ENCODE assay signal across 9 cellular contexts in the genomic region with DNA sequence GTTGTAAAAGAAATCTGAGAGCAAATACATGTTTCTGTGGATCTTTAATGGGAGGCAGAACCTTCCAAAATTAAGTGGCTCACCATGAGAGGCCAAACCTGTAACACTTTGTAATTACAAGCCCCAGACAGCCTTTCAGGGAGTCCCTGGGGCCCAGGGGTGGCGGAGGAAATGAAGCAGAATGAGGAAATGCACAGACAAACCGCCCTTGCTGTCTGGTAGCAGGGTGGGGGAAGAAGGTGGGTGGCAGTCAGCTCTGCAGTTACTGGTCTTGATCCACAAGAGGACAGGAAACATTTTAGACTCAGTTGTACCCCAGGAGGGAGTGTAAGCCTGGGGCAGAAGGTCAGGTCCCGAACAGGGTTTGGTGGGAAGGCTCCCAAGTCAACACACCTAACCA. TPM values are rescaled to one million over a fixed set of nuclear protein-coding genes. Genes with fewer than 3 reads are reported as not detected.
DNase-seq lines count a peak whose midpoint lies in the region; ATAC-seq and TF ChIP-seq lines count a peak whose summit lies in the region.
"Had no signal": no experiment of that assay in that cellular context is flagged by ENCODE, and none has a peak within 500 bp of the region (broad histone marks: within the 10 kb centered on the region; RNA-seq: fewer than 3 reads in every experiment).

No MANE protein-coding gene starts in this region.

- H3K9me3 ChIP-seq in WERI-Rb-1 (ENCODE audit: severe bottlenecking): no peaks in the 10 kb centered on the region

- TF ChIP-seq CTCF in WERI-Rb-1 (IDR thresholded peaks at IDR 0.05; ENCODE audit: low read depth, low read length): no peak

- no peak overlapping the region for H3K27ac ChIP-seq in WERI-Rb-1
- H3K27ac ChIP-seq: brain microvascular endothelial cell had no signal

- peak overlapping the region; percentile 91 for H3K27ac Mint-ChIP-seq in stimulated activated memory B cell treated with anti-CD40 and anti-IgM and Interleukin-4, amounts not matched to agents 10 μg/mL and 1 μg/mL and 100 μg/mL, for 72 hours

- H3K27me3 Mint-ChIP-seq in stimulated activated memory B cell treated with anti-CD40 and anti-IgM and Interleukin-4, amounts not matched to agents 10 μg/mL and 1 μg/mL and 100 μg/mL, for 72 hours: no peaks in the 10 kb centered on the region

- H3K4me3 Mint-ChIP-seq in stimulated activated memory B cell treated with anti-CD40 and anti-IgM and Interleukin-4, amounts not matched to agents 10 μg/mL and 1 μg/mL and 100 μg/mL, for 72 hours: peak overlapping the region; percentile 10

- peak; percentile 29 for DNase-seq in activated gamma-delta T cell treated with Interleukin-2 at 50 U/mL for 16 hours
- DNase-seq in activated gamma-delta T cell (lab: John Stamatoyannopoulos, UW): no peak
- DNase-seq in NOMO-1 treated with DMSO at 0.1 percent for 48 hours (lab: John Stamatoyannopoulos, UW; ENCODE audit: unreplicated experiment): peak; percentile 77
- no peak for DNase-seq in mesenteric fat pad (ENCODE audit: low spot score)
- DNase-seq in WERI-Rb-1: no peak
- no peak for DNase-seq in NCI-H748 treated with DMSO at 0.1 percent for 48 hours (lab: John Stamatoyannopoulos, UW)
- DNase-seq: brain microvascular endothelial cell had no signal

- H3K36me3 ChIP-seq in WERI-Rb-1: no peaks in the 10 kb centered on the region
- H3K36me3 ChIP-seq: brain microvascular endothelial cell had no signal

- no peaks in the 10 kb centered on the region for H3K27me3 ChIP-seq in WERI-Rb-1 (ENCODE audit: insufficient read depth, low read depth, severe bottlenecking)
- H3K27me3 ChIP-seq: brain microvascular endothelial cell had no signal

- no peaks in the 10 kb centered on the region for H3K9me3 Mint-ChIP-seq in stimulated activated memory B cell treated with anti-CD40 and anti-IgM and Interleukin-4, amounts not matched to agents 10 μg/mL and 1 μg/mL and 100 μg/mL, for 72 hours

- ATAC-seq in HG02884 (IDR thresholded peaks at IDR 0.05; ENCODE audit: unreplicated experiment): peak; percentile 87
- peak; percentile 96 for ATAC-seq in stimulated activated memory B cell treated with anti-CD40 and anti-IgM and Interleukin-4, amounts not matched to agents 10 μg/mL and 1 μg/mL and 100 μg/mL, for 72 hours

- H3K4me1 Mint-ChIP-seq in stimulated activated memory B cell treated with anti-CD40 and anti-IgM and Interleukin-4, amounts not matched to agents 10 μg/mL and 1 μg/mL and 100 μg/mL, for 72 hours: peaks cover 42% of the 10 kb centered on the region

- no peak overlapping the region for H3K4me3 ChIP-seq in WERI-Rb-1 (ENCODE audit: low read depth, low read length)

- H3K36me3 Mint-ChIP-seq in stimulated activated memory B cell treated with anti-CD40 and anti-IgM and Interleukin-4, amounts not matched to agents 10 μg/mL and 1 μg/mL and 100 μg/mL, for 72 hours: no peaks in the 10 kb centered on the region

RNA-seq across cellular contexts. Expression of a gene that starts 6.5 kb away (rescaled TPM):
- not detected for total RNA-seq in mesenteric fat pad

RNA-seq across cellular contexts. Expression of a gene that starts 46.0 kb away (rescaled TPM):
- total RNA-seq in mesenteric fat pad: 33.2 TPM

Comparison
In these comparisons a context has a peak if more than half of its experiments do, and no peak if none do; other contexts are left out.
1. DNase-seq: peak in activated gamma-delta T cell treated with Interleukin-2 at 50 U/mL for 16 hours (single experiment) and NOMO-1 treated with DMSO at 0.1 percent for 48 hours (single experiment); none in activated gamma-delta T cell (single experiment), mesenteric fat pad (single experiment), WERI-Rb-1 (single experiment) and NCI-H748 treated with DMSO at 0.1 percent for 48 hours (single experiment).